ENCODE assay signal across 10 cellular contexts in the genomic region with DNA sequence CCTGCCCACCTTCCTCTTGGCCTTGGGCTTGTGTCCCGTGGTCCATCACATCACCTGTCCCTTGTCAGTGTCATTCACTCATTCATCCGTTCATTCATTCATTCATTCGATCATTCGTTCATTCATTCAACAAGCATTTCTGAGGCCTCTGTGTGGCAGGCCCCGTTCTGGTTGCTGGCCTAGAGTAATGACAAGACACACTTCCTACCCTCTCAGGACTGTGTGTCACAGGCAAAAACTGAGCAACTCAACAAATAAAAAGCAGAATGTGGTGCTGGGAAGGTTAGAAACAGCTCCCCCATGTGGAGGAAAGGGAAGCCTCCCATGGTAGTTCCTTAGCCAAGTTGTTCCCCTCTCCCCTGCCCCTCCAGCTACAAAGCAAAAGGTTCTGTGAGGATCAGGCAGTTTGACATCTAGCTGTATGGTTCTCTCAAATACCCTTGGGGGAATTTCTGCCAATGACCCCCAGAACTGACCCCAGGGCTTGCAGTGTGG. TPM values are rescaled to one million over a fixed set of nuclear protein-coding genes. Genes with fewer than 3 reads are reported as not detected.
DNase-seq lines count a peak whose midpoint lies in the region; ATAC-seq and TF ChIP-seq lines count a peak whose summit lies in the region.
"Had no signal": no experiment of that assay in that cellular context is flagged by ENCODE, and none has a peak within 500 bp of the region (broad histone marks: within the 10 kb centered on the region; RNA-seq: fewer than 3 reads in every experiment).

No MANE protein-coding gene starts in this region.

- DNase-seq in left ventricle myocardium inferior = no peak
- DNase-seq in cardiac septum (ENCODE audit: low spot score) = no peak
- DNase-seq in OCI-LY7 (ENCODE audit: low spot score) = peak; percentile 14
- DNase-seq in erythroblast (lab: John Stamatoyannopoulos, UW) = peak; percentile 37 to 46
- no peak for DNase-seq in NCI-H1105 treated with DMSO at 0.1 percent for 48 hours (lab: John Stamatoyannopoulos, UW)
- no peak for DNase-seq in left lobe of liver (ENCODE audit: low spot score)

- TF ChIP-seq CTCF in left ventricle myocardium inferior (IDR thresholded peaks at IDR 0.05; ENCODE audit: borderline replicate concordance) = peak; percentile 26
- peak; percentile 74 for TF ChIP-seq CTCF in OCI-LY7 (conservative IDR thresholded peaks at IDR 0.05; ENCODE audit: low read length)

- no peaks in the 10 kb centered on the region for H3K36me3 ChIP-seq in left ventricle myocardium inferior
- H3K36me3 ChIP-seq in OCI-LY7 (ENCODE audit: insufficient read depth, low read length) = no peaks in the 10 kb centered on the region

- H2AFZ ChIP-seq in OCI-LY7 (ENCODE audit: low read length) = no peak overlapping the region

- ATAC-seq in HG02623 (IDR thresholded peaks at IDR 0.05; ENCODE audit: unreplicated experiment) = no peak
- no peak for ATAC-seq in left lobe of liver
- ATAC-seq in GM21515 (IDR thresholded peaks at IDR 0.05; ENCODE audit: unreplicated experiment) = no peak

- H3K9me3 ChIP-seq in left ventricle myocardium inferior (replicated peaks) = no peaks in the 10 kb centered on the region
- no peaks in the 10 kb centered on the region for H3K9me3 ChIP-seq in OCI-LY7 (ENCODE audit: low read length)

- H3K79me2 ChIP-seq in OCI-LY7 (ENCODE audit: insufficient read depth, low read depth, low read length) = no peaks in the 10 kb centered on the region

- no TSS peak for BruUV-seq in OCI-LY7 (replicated peaks; lab: Mats Ljungman, UMichigan)

- H3K4me3 ChIP-seq in left ventricle myocardium inferior (no peak overlapping the region), OCI-LY7 (ENCODE audit: low read depth, low read length, poor library complexity, severe bottlenecking) (no peak overlapping the region)

- H3K4me1 ChIP-seq in left ventricle myocardium inferior (no peaks in the 10 kb centered on the region), OCI-LY7 (ENCODE audit: insufficient read depth, low read length, poor library complexity, severe bottlenecking) (no peaks in the 10 kb centered on the region)

- H3K4me2 ChIP-seq in OCI-LY7 (ENCODE audit: low read length) = no peak overlapping the region

- POLR2A ChIA-PET in OCI-LY7 (lab: Charles Lee) = no interaction called here

- no peaks in the 10 kb centered on the region for H3K27me3 ChIP-seq in left ventricle myocardium inferior (ENCODE audit: low read depth)

- H3K9me2 ChIP-seq in OCI-LY7 (ENCODE audit: insufficient read depth, low read length) = no peaks in the 10 kb centered on the region

- H3K27ac ChIP-seq in left ventricle myocardium inferior (replicated peaks) (no peak overlapping the region), OCI-LY7 (ENCODE audit: low read depth, low read length, poor library complexity, severe bottlenecking) (no peak overlapping the region)

- no peaks in the 10 kb centered on the region for H4K20me1 ChIP-seq in OCI-LY7 (ENCODE audit: insufficient read depth, low read length)

- intact Hi-C loops in left ventricle myocardium inferior (cut with micrococcal nuclease) = no loop called here
- intact Hi-C loops in cardiac septum (cut with DNase I) = no loop called here
- intact Hi-C loops in OCI-LY7 (cut with micrococcal nuclease; ENCODE audit: unreplicated experiment) = no loop called here

- CTCF ChIA-PET in OCI-LY7 (lab: Charles Lee; ENCODE audit: unreplicated experiment) = no interaction called here

- TF ChIP-seq POLR2A in erythroblast (IDR thresholded peaks at IDR 0.05; ENCODE audit: low read length) = no peak

RNA-seq across cellular contexts. Expression of gene OMP, which starts 1.6 kb away (rescaled TPM):
- total RNA-seq in left ventricle myocardium inferior = not detected
- not detected for total RNA-seq in cardiac septum
- not detected in 2 replicates for total RNA-seq in OCI-LY7 (2014; rRNA removed; shearing (Covaris generic))
- total RNA-seq in OCI-LY7 (2022) = not detected in 2 replicates
- total RNA-seq in left lobe of liver = 3.4 TPM
- total RNA-seq: G401, lower leg skin had no signal

RNA-seq across cellular contexts. Expression of gene MYO7A, which starts 27.0 kb away (rescaled TPM):
- 3.2 TPM for total RNA-seq in left ventricle myocardium inferior
- 3.0 TPM for total RNA-seq in cardiac septum
- not detected in 2 replicates for total RNA-seq in OCI-LY7 (2014; rRNA removed; shearing (Covaris generic))
- not detected in 2 replicates for total RNA-seq in OCI-LY7 (2022)
- 38.5 TPM for total RNA-seq in left lobe of liver

RNA-seq across cellular contexts. Expression of gene CAPN5, which starts 34.3 kb away (rescaled TPM):
- total RNA-seq in left ventricle myocardium inferior (2.3 TPM), cardiac septum (4.0 TPM), OCI-LY7 (2022) (1.5 TPM in 2 replicates), left lobe of liver (78.1 TPM)
- 0.98 and 1.4 TPM in 2 replicates for total RNA-seq in OCI-LY7 (2014; rRNA removed; shearing (Covaris generic))

Comparison
In these comparisons a context has a peak if more than half of its experiments do, and no peak if none do; other contexts are left out.
1. DNase-seq: peak in OCI-LY7 (single experiment) and erythroblast (2 of 2); none in left ventricle myocardium inferior (single experiment), cardiac septum (single experiment), NCI-H1105 treated with DMSO at 0.1 percent for 48 hours (single experiment) and left lobe of liver (single experiment).
2. RNA of gene CAPN5, which starts 34.3 kb away (total RNA-seq): 78.1 TPM in left lobe of liver (single experiment); 4.0 TPM in cardiac septum (single experiment), 2.3 TPM in left ventricle myocardium inferior (single experiment) and 0.98 to 1.5 TPM in OCI-LY7; every median in the first group is over 10 times any median in the second.